In genomic region chr4:1565598-1566295, GRCh38 we compare ENCODE assay signal across 20 cellular contexts.
A peak's percentile ranks its signal among the peaks of the same experiment; 100 is the strongest.
DNase-seq lines count a peak whose midpoint lies in the region; ATAC-seq, FAIRE-seq and TF ChIP-seq lines count a peak whose summit lies in the region.
"Had no signal": no experiment of that assay in that cellular context is flagged by ENCODE, and none has a peak within 500 bp of the region (broad histone marks: within the 10 kb centered on the region; RNA-seq: fewer than 3 reads in every experiment).

No MANE protein-coding gene starts in this region.

- TF ChIP-seq RAD21 in A549 (conservative IDR thresholded peaks at IDR 0.05 in 1 of 2, IDR thresholded peaks at IDR 0.05 in 1 of 2): no peak

- no peak for FAIRE-seq in A549 (lab: Jason Lieb, UNC)

- H3K4me1 ChIP-seq in A549: peaks cover 4% of the 10 kb centered on the region; the same call in 1 of the 3 replicates
- H3K4me1 ChIP-seq in CD8-positive, alpha-beta T cell (ENCODE audit: insufficient read depth, low read length): no peaks in the 10 kb centered on the region
- H3K4me1 ChIP-seq: foreskin keratinocyte, SJCRH30, uterus had no signal

- H3K27ac Mint-ChIP-seq in CD8-positive, alpha-beta T cell: no peak overlapping the region
- H3K27ac Mint-ChIP-seq in activated T-helper 17 cell treated with anti-CD3 and anti-CD28 coated beads, Interleukin-2, amount 50 U/mL, for 72 hours: no peak overlapping the region
- no peak overlapping the region for H3K27ac Mint-ChIP-seq in memory B cell
- H3K27ac Mint-ChIP-seq: HFFc6 had no signal

- peak overlapping the region; percentile 50; the same call in 2 of the 3 replicates for H3K4me2 ChIP-seq in A549

- peaks cover 3% of the 10 kb centered on the region for H3K4me1 Mint-ChIP-seq in CD8-positive, alpha-beta T cell (ENCODE audit: low read depth)
- no peaks in the 10 kb centered on the region for H3K4me1 Mint-ChIP-seq in activated T-helper 17 cell treated with anti-CD3 and anti-CD28 coated beads, Interleukin-2, amount 50 U/mL, for 72 hours
- H3K4me1 Mint-ChIP-seq in memory B cell: peaks cover 5% of the 10 kb centered on the region

- peak overlapping the region; percentile 66 for H3K4me3 Mint-ChIP-seq in CD8-positive, alpha-beta T cell
- peak overlapping the region; percentile 37 for H3K4me3 Mint-ChIP-seq in activated T-helper 17 cell treated with anti-CD3 and anti-CD28 coated beads, Interleukin-2, amount 50 U/mL, for 72 hours
- peak overlapping the region; percentile 33 for H3K4me3 Mint-ChIP-seq in memory B cell
- H3K4me3 Mint-ChIP-seq: HFFc6 had no signal

- peaks cover 5% of the 10 kb centered on the region for H3K27me3 Mint-ChIP-seq in CD8-positive, alpha-beta T cell (ENCODE audit: low read depth)
- peaks cover 9% of the 10 kb centered on the region for H3K27me3 Mint-ChIP-seq in activated T-helper 17 cell treated with anti-CD3 and anti-CD28 coated beads, Interleukin-2, amount 50 U/mL, for 72 hours
- H3K27me3 Mint-ChIP-seq in memory B cell: peaks cover 24% of the 10 kb centered on the region

- CTCF ChIA-PET in A549 (lab: Yijun Ruan, JAX): interaction anchor here (1.0 to 1.2 kb wide), 2 partner anchors 8 to 22 kb away, joined by 3 to 6 read pairs; no protein-coding TSS in a partner anchor
- CTCF ChIA-PET in CD8-positive, alpha-beta T cell (lab: Charles Lee): interaction anchor here (1.4 kb wide), 1 partner anchor 17 kb away, joined by 6 read pairs; no protein-coding TSS in a partner anchor

- no peaks in the 10 kb centered on the region for H3K9me3 ChIP-seq in A549
- no peaks in the 10 kb centered on the region for H3K9me3 ChIP-seq in CD8-positive, alpha-beta T cell (ENCODE audit: low read length)
- H3K9me3 ChIP-seq: ovary, SJCRH30, uterus had no signal

- no CpG with 5 or more reads among the region's 29 CpGs for WGBS in A549 (ENCODE audit: missing lambda C conversion rate)

- H3K27ac ChIP-seq in A549: no peak overlapping the region
- no peak overlapping the region for H3K27ac ChIP-seq in CD8-positive, alpha-beta T cell (ENCODE audit: low read depth, low read length)
- H3K27ac ChIP-seq: epithelial cell of prostate, foreskin keratinocyte, ovary, SJCRH30, uterus had no signal

- H3K4me3 ChIP-seq in A549: no peak overlapping the region
- H3K4me3 ChIP-seq in CD8-positive, alpha-beta T cell (ENCODE audit: low read depth, low read length): no peak overlapping the region
- H3K4me3 ChIP-seq: ovary, SJCRH30, uterus had no signal

- TF ChIP-seq POLR2A in A549 (IDR thresholded peaks at IDR 0.05; ENCODE audit: low read length): no peak

- no peaks in the 10 kb centered on the region for H3K36me3 ChIP-seq in CD8-positive, alpha-beta T cell (ENCODE audit: insufficient read depth, low read length)
- H3K36me3 ChIP-seq: ovary, SJCRH30, uterus had no signal

- H3K36me3 Mint-ChIP-seq in CD8-positive, alpha-beta T cell: no peaks in the 10 kb centered on the region
- H3K36me3 Mint-ChIP-seq in activated T-helper 17 cell treated with anti-CD3 and anti-CD28 coated beads, Interleukin-2, amount 50 U/mL, for 72 hours (ENCODE audit: low read depth): no peaks in the 10 kb centered on the region
- H3K36me3 Mint-ChIP-seq in memory B cell: no peaks in the 10 kb centered on the region

- H3K27me3 ChIP-seq in CD8-positive, alpha-beta T cell (ENCODE audit: insufficient read depth, low read length): no peaks in the 10 kb centered on the region
- H3K27me3 ChIP-seq: ovary had no signal

- ATAC-seq in A549 (peak; percentile 1 to 12; a peak in 2 of 6 replicates), memory B cell (ENCODE audit: low read depth) (no peak), GM19035 (IDR thresholded peaks at IDR 0.05; ENCODE audit: unreplicated experiment) (no peak)
- peak; percentile 71 for ATAC-seq in CD8-positive, alpha-beta T cell
- ATAC-seq in activated T-helper 17 cell treated with anti-CD3 and anti-CD28 coated beads, Interleukin-2, amount 50 U/mL, for 72 hours (replicated peaks): peak; percentile 13
- ATAC-seq in activated CD4-positive, CD25-positive, alpha-beta regulatory T cell treated with anti-CD3 and anti-CD28 coated beads, Interleukin-2, amount 50 U/mL, for 24 hours: no peak

- POLR2A ChIA-PET in A549 (lab: Yijun Ruan, JAX): no interaction called here
- POLR2A ChIA-PET in CD8-positive, alpha-beta T cell (lab: Charles Lee): no interaction called here

- no peak for TF ChIP-seq EP300 in A549 (IDR thresholded peaks at IDR 0.05)

- no peak for TF ChIP-seq CTCF in A549 (IDR thresholded peaks at IDR 0.05)
- TF ChIP-seq CTCF in CD8-positive, alpha-beta T cell (IDR thresholded peaks at IDR 0.05): no peak

- DNase-seq in A549 (ENCODE audit: low read depth in 1 of 2, low spot score in 1 of 2): no peak
- DNase-seq in CD8-positive, alpha-beta T cell: peak in 2 of 7 experiments; percentile 18 to 58
- no peak for DNase-seq in memory B cell (ENCODE audit: low spot score in 2 of 2)
- no peak for DNase-seq in mesenteric fat pad (ENCODE audit: low spot score)
- no peak for DNase-seq in superior temporal gyrus (ENCODE audit: extremely low spot score)
- DNase-seq: activated CD4-positive, CD25-positive, alpha-beta regulatory T cell treated with anti-CD3 and anti-CD28 coated beads, Interleukin-2, amount 50 U/mL, for 72 hours; activated gamma-delta T cell treated with Interleukin-2 at 50 U/mL for 16 hours; cortex of kidney; foreskin keratinocyte; HFFc6; NCI-H1092 treated with DMSO at 0.1 percent for 48 hours; SJCRH30; stimulated activated CD4-positive, alpha-beta T cell treated with anti-CD3 and anti-CD28 coated beads, Interleukin-4, amount 100 ng/mL, for 1 hour; T1000; uterus had no signal

- intact Hi-C loops in CD8-positive, alpha-beta T cell (cut with DNase I, micrococcal nuclease): no loop called here

- H3K9me3 Mint-ChIP-seq in CD8-positive, alpha-beta T cell: no peaks in the 10 kb centered on the region
- no peaks in the 10 kb centered on the region for H3K9me3 Mint-ChIP-seq in activated T-helper 17 cell treated with anti-CD3 and anti-CD28 coated beads, Interleukin-2, amount 50 U/mL, for 72 hours
- no peaks in the 10 kb centered on the region for H3K9me3 Mint-ChIP-seq in memory B cell
- H3K9me3 Mint-ChIP-seq: HFFc6 had no signal

TF ChIP-seq in A549, 52 proteins besides CTCF, POLR2A, EP300 and RAD21:
- TF ChIP-seq CBX2 (IDR thresholded peaks at IDR 0.05; ENCODE audit: borderline replicate concordance, low read depth) (no peak), RFX5 (IDR thresholded peaks at IDR 0.05) (no peak), POLR2AphosphoS2 (conservative IDR thresholded peaks at IDR 0.05; ENCODE audit: low read length) (no peak), KDM5A (IDR thresholded peaks at IDR 0.05) (no peak), FOSB (CRISPR knock-in tag; IDR thresholded peaks at IDR 0.05) (no peak), TP53 (CRISPR knock-in tag; IDR thresholded peaks at IDR 0.05) (no peak)
TF ChIP-seq in A549: peak in this region for 0.

Comparison
In these comparisons a context has a peak if more than half of its experiments do, and no peak if none do; other contexts are left out.
1. ATAC-seq: peak in A549 (2 of 2), CD8-positive, alpha-beta T cell (single experiment) and activated T-helper 17 cell treated with anti-CD3 and anti-CD28 coated beads, Interleukin-2, amount 50 U/mL, for 72 hours (single experiment); none in memory B cell (single experiment), activated CD4-positive, CD25-positive, alpha-beta regulatory T cell treated with anti-CD3 and anti-CD28 coated beads, Interleukin-2, amount 50 U/mL, for 24 hours (0 of 2) and GM19035 (single experiment).
2. Peak in every context shown above with its lines, with median percentiles within 50 percentile points of each other: H3K4me3 Mint-ChIP-seq.